In genomic region chr7:155002411-155003214, GRCh38 we compare ENCODE assay signal across 1 cellular context.
A peak's percentile ranks its signal among the peaks of the same experiment; 100 is the strongest.
TF ChIP-seq lines count a peak whose summit lies in the region.

Gene PAXIP1, minus strand, starts transcription at chr7:155003124. Its CDS starts 195 bp downstream, at chr7:155002929.

TF ChIP-seq in IMR-90, 13 proteins besides CTCF, POLR2A, EP300 and RAD21:
- TF ChIP-seq MXI1 (IDR thresholded peaks at IDR 0.05; ENCODE audit: borderline replicate concordance, low read depth, low read length) (0 out of 2 replicates have a peak, but pooled peaks have one; percentile 0), MAZ (IDR thresholded peaks at IDR 0.05; ENCODE audit: borderline replicate concordance, low read depth, low read length) (no peak), BHLHE40 (IDR thresholded peaks at IDR 0.05; ENCODE audit: low read depth, low read length) (no peak), FOS (IDR thresholded peaks at IDR 0.05; ENCODE audit: low read depth, low read length) (no peak)
- TF ChIP-seq, protein P1, sequence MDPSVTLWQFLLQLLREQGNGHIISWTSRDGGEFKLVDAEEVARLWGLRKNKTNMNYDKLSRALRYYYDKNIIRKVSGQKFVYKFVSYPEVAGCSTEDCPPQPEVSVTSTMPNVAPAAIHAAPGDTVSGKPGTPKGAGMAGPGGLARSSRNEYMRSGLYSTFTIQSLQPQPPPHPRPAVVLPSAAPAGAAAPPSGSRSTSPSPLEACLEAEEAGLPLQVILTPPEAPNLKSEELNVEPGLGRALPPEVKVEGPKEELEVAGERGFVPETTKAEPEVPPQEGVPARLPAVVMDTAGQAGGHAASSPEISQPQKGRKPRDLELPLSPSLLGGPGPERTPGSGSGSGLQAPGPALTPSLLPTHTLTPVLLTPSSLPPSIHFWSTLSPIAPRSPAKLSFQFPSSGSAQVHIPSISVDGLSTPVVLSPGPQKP (IDR thresholded peaks at IDR 0.05; ENCODE audit: borderline replicate concordance, low read depth, low read length): no peak
- TF ChIP-seq, protein P2, sequence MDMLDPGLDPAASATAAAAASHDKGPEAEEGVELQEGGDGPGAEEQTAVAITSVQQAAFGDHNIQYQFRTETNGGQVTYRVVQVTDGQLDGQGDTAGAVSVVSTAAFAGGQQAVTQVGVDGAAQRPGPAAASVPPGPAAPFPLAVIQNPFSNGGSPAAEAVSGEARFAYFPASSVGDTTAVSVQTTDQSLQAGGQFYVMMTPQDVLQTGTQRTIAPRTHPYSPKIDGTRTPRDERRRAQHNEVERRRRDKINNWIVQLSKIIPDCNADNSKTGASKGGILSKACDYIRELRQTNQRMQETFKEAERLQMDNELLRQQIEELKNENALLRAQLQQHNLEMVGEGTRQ (IDR thresholded peaks at IDR 0.05; ENCODE audit: low read depth, low read length): no peak
TF ChIP-seq in IMR-90: peak in this region for 1.
